In the genomic region with DNA sequence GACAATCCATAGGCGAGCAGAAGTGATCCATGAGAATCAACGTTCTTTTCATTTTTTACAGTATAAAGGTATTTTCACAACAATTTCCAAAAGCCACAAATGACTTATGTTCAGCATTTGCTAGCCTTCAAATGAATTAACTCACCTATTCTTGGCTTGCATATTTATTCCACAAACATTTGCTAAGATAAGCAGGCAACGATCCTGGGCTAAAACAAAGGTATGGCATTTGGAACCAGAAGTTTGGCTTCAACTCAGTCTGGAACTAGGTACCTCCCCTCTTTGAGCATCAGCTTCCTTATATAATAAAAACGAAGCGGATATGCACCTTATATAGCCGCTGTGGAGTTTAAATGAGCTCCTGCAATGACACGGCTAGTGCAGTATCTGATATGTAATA, we compare ENCODE assay signal across 21 cellular contexts. TPM values are rescaled to one million over a fixed set of nuclear protein-coding genes. Genes with fewer than 3 reads are reported as not detected.
"Had no signal": no experiment of that assay in that cellular context is flagged by ENCODE, and none has a peak within 500 bp of the region (broad histone marks: within the 10 kb centered on the region; RNA-seq: fewer than 3 reads in every experiment).

No MANE protein-coding gene starts in this region.

- H3K4me3 ChIP-seq: MG63 had no signal

- H3K27me3 Mint-ChIP-seq: IgD-negative memory B cell had no signal

- H3K36me3 ChIP-seq: MG63 had no signal

- H3K27me3 ChIP-seq: MG63 had no signal

- H3K4me2 ChIP-seq: SK-N-SH had no signal

- H3K27ac ChIP-seq: HL-60, RWPE1 had no signal

- H3K4me3 Mint-ChIP-seq: IgD-negative memory B cell had no signal

- DNase-seq: KBM-7, MG63, NCI-H1092, NCI-H1105 treated with DMSO at 0.1 percent for 48 hours, NCI-H1417 treated with DMSO at 0.1 percent for 48 hours, NCI-H146, NCI-H1694 treated with DMSO at 0.1 percent for 48 hours, NCI-H1930, NCI-H2081, NCI-H2107, NCI-H2227 treated with DMSO at 0.1 percent for 48 hours, NCI-H524, NCI-H526 treated with DMSO at 0.1 percent for 48 hours, NCI-H748 treated with DMSO at 0.1 percent for 48 hours, SHP77, SK-N-SH had no signal

- H3K9me2 ChIP-seq: SK-N-SH had no signal

- H3K9me3 Mint-ChIP-seq: IgD-negative memory B cell had no signal

- H3K9ac ChIP-seq: SK-N-SH had no signal

- H3K9me3 ChIP-seq: MG63, SK-N-SH had no signal

- FAIRE-seq: HTR-8/SVneo had no signal

RNA-seq across cellular contexts. Expression of a gene that starts 20.5 kb away (rescaled TPM):
- total RNA-seq: NCI-H460 had no signal
